Comparison of ENCODE assay signal across 12 cellular contexts in genomic region chr6:126672654-126673053, GRCh38.
DNase-seq lines count a peak whose midpoint lies in the region; ATAC-seq and TF ChIP-seq lines count a peak whose summit lies in the region.
"Had no signal": no experiment of that assay in that cellular context is flagged by ENCODE, and none has a peak within 500 bp of the region (broad histone marks: within the 10 kb centered on the region; RNA-seq: fewer than 3 reads in every experiment).

No MANE protein-coding gene starts in this region.

- no peak overlapping the region for H3K4me3 Mint-ChIP-seq in nephron

- peaks cover 22% of the 10 kb centered on the region for H3K9me3 Mint-ChIP-seq in nephron

- H3K36me3 Mint-ChIP-seq in nephron (ENCODE audit: low read depth), result peaks cover 7% of the 10 kb centered on the region

- peak overlapping the region in 2 of 3 experiments; percentile 28 to 64 for H3K27ac Mint-ChIP-seq in nephron

- no peak for TF ChIP-seq EP300 in stomach (IDR thresholded peaks at IDR 0.05)

- TF ChIP-seq POLR2A in adrenal gland (IDR thresholded peaks at IDR 0.05) (no peak), stomach (IDR thresholded peaks at IDR 0.05) (no peak)

- no peaks in the 10 kb centered on the region for H3K4me1 Mint-ChIP-seq in nephron

- DNase-seq in adrenal gland (no peak), GM19240 (ENCODE audit: insufficient read length, low spot score) (no peak), kidney glomerular epithelial cell (lab: John Stamatoyannopoulos, UW) (no peak), stomach (no peak)
- DNase-seq: caudate nucleus; NCI-H446 treated with DMSO at 0.1 percent for 48 hours; stimulated activated CD4-positive, alpha-beta T cell treated with anti-CD3 and anti-CD28 coated beads, Interleukin-2, amount 100 ng/mL, for 48 hours had no signal

- H3K36me3 ChIP-seq in adrenal gland (replicated peaks in 1 of 2) (no peaks in the 10 kb centered on the region), stomach (no peaks in the 10 kb centered on the region)
- H3K36me3 ChIP-seq: tibial nerve had no signal

- no peak overlapping the region for H3K27ac ChIP-seq in adrenal gland
- no peak overlapping the region for H3K27ac ChIP-seq in stomach
- H3K27ac ChIP-seq: tibial nerve had no signal

- H3K9me3 ChIP-seq in adrenal gland (replicated peaks in 1 of 3) (no peaks in the 10 kb centered on the region), stomach (peaks cover 0 to 8% (median 6%) of the 10 kb centered on the region in 4 donors)

- WGBS in adrenal gland, 4 donors, result 39 to 68% (median 61%) methylated on average over 1 of the region's 1 CpG
- WGBS in stomach, 5 donors, result 60 to 76% (median 71%) methylated on average over 1 of the region's 1 CpG

- no peaks in the 10 kb centered on the region for H3K27me3 Mint-ChIP-seq in nephron (ENCODE audit: low read depth)

- H3K4me3 ChIP-seq in adrenal gland (no peak overlapping the region), stomach (no peak overlapping the region)
- H3K4me3 ChIP-seq: tibial nerve had no signal

- ATAC-seq in GM19023 (IDR thresholded peaks at IDR 0.05; ENCODE audit: unreplicated experiment), result peak; percentile 75
- ATAC-seq in HG02588 (IDR thresholded peaks at IDR 0.05; ENCODE audit: unreplicated experiment), result peak; percentile 85
- peak; percentile 84 for ATAC-seq in HG03520 (IDR thresholded peaks at IDR 0.05; ENCODE audit: unreplicated experiment)

- H3K27me3 ChIP-seq in adrenal gland, result no peaks in the 10 kb centered on the region
- no peaks in the 10 kb centered on the region for H3K27me3 ChIP-seq in stomach
- H3K27me3 ChIP-seq: tibial nerve had no signal

- intact Hi-C loops in adrenal gland (cut with DNase I), result no loop called here
- intact Hi-C loops in stomach (cut with DNase I; ENCODE audit: low total_unique reads), result no loop called here

- no peaks in the 10 kb centered on the region for H3K4me1 ChIP-seq in adrenal gland (replicated peaks in 1 of 2)
- no peaks in the 10 kb centered on the region for H3K4me1 ChIP-seq in stomach
- H3K4me1 ChIP-seq: tibial nerve had no signal

- TF ChIP-seq CTCF in nephron (IDR thresholded peaks at IDR 0.05; ENCODE audit: unreplicated experiment in 3 of 3) (no peak), adrenal gland (IDR thresholded peaks at IDR 0.05) (no peak), stomach (IDR thresholded peaks at IDR 0.05) (no peak)
